In the genomic region with DNA sequence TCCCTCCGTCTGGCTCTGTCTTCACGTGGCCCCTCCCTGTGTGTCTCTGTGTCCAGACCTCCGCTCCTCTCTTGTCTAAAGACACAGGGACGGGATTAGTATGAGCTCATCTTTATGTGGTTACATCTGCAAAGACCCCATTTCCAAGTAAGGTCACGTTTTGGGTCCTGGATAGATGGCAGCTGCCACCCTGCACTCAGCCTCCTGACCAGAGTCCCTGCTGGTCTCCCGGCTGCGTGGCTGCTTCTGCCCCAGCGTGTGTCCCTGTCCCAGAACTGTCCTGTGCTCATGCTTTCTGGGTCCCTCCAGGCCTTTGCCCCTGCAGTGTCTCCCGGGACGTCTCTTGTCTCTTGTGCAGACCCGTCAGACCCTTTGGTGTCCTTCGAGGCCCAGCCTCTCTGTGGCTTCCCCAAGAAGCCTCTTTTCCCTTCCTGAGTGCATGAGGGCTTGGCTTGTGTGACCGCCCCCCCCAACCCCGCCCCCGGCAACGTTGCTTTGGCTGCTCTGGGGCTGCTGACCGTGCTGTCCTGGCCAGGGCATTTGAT, we compare ENCODE assay signal across 27 cellular contexts.
DNase-seq lines count a peak whose midpoint lies in the region; ATAC-seq, FAIRE-seq and TF ChIP-seq lines count a peak whose summit lies in the region.
"Had no signal": no experiment of that assay in that cellular context is flagged by ENCODE, and none has a peak within 500 bp of the region (broad histone marks: within the 10 kb centered on the region; RNA-seq: fewer than 3 reads in every experiment).

No MANE protein-coding gene starts in this region.

- H3K4me1 ChIP-seq in K562 (replicated peaks in 1 of 2; ENCODE audit: control insufficient read depth in 2 of 2, insufficient read depth in 2 of 2, low read length in 2 of 2), result no peaks in the 10 kb centered on the region
- H3K4me1 ChIP-seq in lower lobe of right lung, result no peaks in the 10 kb centered on the region
- H3K4me1 ChIP-seq: body of pancreas had no signal

- no peaks in the 10 kb centered on the region for H3K4me1 Mint-ChIP-seq in activated T-cell treated with anti-CD3 and anti-CD28 coated beads, Interleukin-2, amount 50 U/mL, for 72 hours (ENCODE audit: low read depth)
- peaks cover 16% of the 10 kb centered on the region for H3K4me1 Mint-ChIP-seq in mesothelial cell of epicardium
- H3K4me1 Mint-ChIP-seq: stimulated activated naive B cell treated with anti-CD40 and anti-IgM and Interleukin-4, amounts not matched to agents 10 μg/mL and 1 μg/mL and 100 μg/mL, for 72 hours had no signal

- peak in 1 of 2 donors; percentile 3 for DNase-seq in activated T-cell treated with anti-CD3 and anti-CD28 coated beads, Interleukin-2, amount 50 U/mL, for 72 hours
- DNase-seq in activated T-cell treated with anti-CD3 and anti-CD28 coated beads, Interleukin-2, amount 50 U/mL, for 1 hour, result no peak
- DNase-seq in K562 (ENCODE audit: extremely low read depth in 1 of 4, low spot score in 3 of 4), result no peak
- DNase-seq in lower lobe of right lung, result peak; percentile 30
- peak in 1 of 49 donors; percentile 27 for DNase-seq in substantia nigra (lab: John Stamatoyannopoulos, UW)
- DNase-seq in mesothelial cell of epicardium (ENCODE audit: low spot score in 2 of 2, unreplicated experiment in 2 of 2), result no peak
- no peak for DNase-seq in DMS153 treated with DMSO at 0.1 percent for 48 hours (lab: John Stamatoyannopoulos, UW; ENCODE audit: unreplicated experiment)
- DNase-seq: 8988T; activated CD4-positive, alpha-beta T cell treated with anti-CD3 and anti-CD28 coated beads, Interleukin-2, amount 50 U/mL, for 48 hours; activated naive CD4-positive, alpha-beta T cell treated with Interleukin-2 at 50 U/mL for 16 hours; body of pancreas; Calu3; gastrocnemius medialis; GOT3; IMR-90; left colon; mesenchymal stem cell; NCI-H1105; NCI-H187; NCI-H2171; PC-3; stimulated activated naive B cell treated with anti-CD40 and anti-IgM and Interleukin-4, amounts not matched to agents 10 μg/mL and 1 μg/mL and 100 μg/mL, for 72 hours; T-helper 17 cell had no signal

- peaks cover 0 to 3% of the 10 kb centered on the region in 2 donors for H3K9me3 Mint-ChIP-seq in activated T-cell treated with anti-CD3 and anti-CD28 coated beads, Interleukin-2, amount 50 U/mL, for 72 hours
- H3K9me3 Mint-ChIP-seq in mesothelial cell of epicardium, result no peaks in the 10 kb centered on the region
- H3K9me3 Mint-ChIP-seq: stimulated activated naive B cell treated with anti-CD40 and anti-IgM and Interleukin-4, amounts not matched to agents 10 μg/mL and 1 μg/mL and 100 μg/mL, for 72 hours had no signal

- in situ Hi-C loops in K562 (cut with MboI), result no loop called here

- 2% methylated on average over 14 of the region's 17 CpGs for WGBS in K562 (ENCODE audit: insufficient coverage, low coverage, missing lambda C conversion rate)

- no peak overlapping the region for H3K9ac ChIP-seq in K562 (ENCODE audit: insufficient read depth in 1 of 2, low read depth in 2 of 2, low read length in 2 of 2)

- H3K36me3 Mint-ChIP-seq in activated T-cell treated with anti-CD3 and anti-CD28 coated beads, Interleukin-2, amount 50 U/mL, for 72 hours (ENCODE audit: insufficient read depth in 2 of 2), result no peaks in the 10 kb centered on the region
- H3K36me3 Mint-ChIP-seq in mesothelial cell of epicardium, result no peaks in the 10 kb centered on the region
- H3K36me3 Mint-ChIP-seq: stimulated activated naive B cell treated with anti-CD40 and anti-IgM and Interleukin-4, amounts not matched to agents 10 μg/mL and 1 μg/mL and 100 μg/mL, for 72 hours had no signal

- peak overlapping the region in 1 of 2 donors; percentile 77 for H3K4me3 Mint-ChIP-seq in activated T-cell treated with anti-CD3 and anti-CD28 coated beads, Interleukin-2, amount 50 U/mL, for 72 hours
- H3K4me3 Mint-ChIP-seq in mesothelial cell of epicardium, result no peak overlapping the region
- H3K4me3 Mint-ChIP-seq: stimulated activated naive B cell treated with anti-CD40 and anti-IgM and Interleukin-4, amounts not matched to agents 10 μg/mL and 1 μg/mL and 100 μg/mL, for 72 hours; T-helper 17 cell had no signal

- FAIRE-seq in K562 (lab: Jason Lieb, UNC), result no peak
- FAIRE-seq: TTC549 had no signal

- intact Hi-C loops in K562 (cut with micrococcal nuclease) (no loop called here), lower lobe of right lung (cut with DNase I) (no loop called here)

- H3K27me3 ChIP-seq in K562 (ENCODE audit: control insufficient read depth in 2 of 2, insufficient read depth in 2 of 2, low read length in 2 of 2) (peaks cover 5 to 53% of the 10 kb centered on the region in 2 experiments; a peak in 3 of 5 replicates), lower lobe of right lung (ENCODE audit: low read depth) (no peaks in the 10 kb centered on the region)
- H3K27me3 ChIP-seq: body of pancreas had no signal

- H3K9me1 ChIP-seq in K562 (ENCODE audit: control insufficient read depth, insufficient read depth, low read length), result no peaks in the 10 kb centered on the region

- POLR2A ChIA-PET in K562 (lab: Yijun Ruan, JAX), result interaction anchor here (0.6 to 0.8 kb wide), 2 partner anchors 204 to 290 kb away, joined by 3 to 6 read pairs; no protein-coding TSS in a partner anchor

- no peaks in the 10 kb centered on the region for H3K79me2 ChIP-seq in K562 (ENCODE audit: control insufficient read depth, insufficient read depth, low read length)

- no peak overlapping the region for H2AFZ ChIP-seq in K562 (ENCODE audit: low read depth, low read length)

- TF ChIP-seq POLR2A in K562 (conservative IDR thresholded peaks at IDR 0.05), result no peak

- H3K4me3 ChIP-seq in K562, result no peak overlapping the region
- no peak overlapping the region for H3K4me3 ChIP-seq in lower lobe of right lung
- H3K4me3 ChIP-seq: body of pancreas, gastrocnemius medialis, skin epidermis had no signal

- H3K36me3 ChIP-seq in K562 (ENCODE audit: control insufficient read depth, insufficient read depth, low read length) (no peaks in the 10 kb centered on the region), lower lobe of right lung (no peaks in the 10 kb centered on the region)
- H3K36me3 ChIP-seq: gastrocnemius medialis had no signal

- TF ChIP-seq EP300 in K562 (IDR thresholded peaks at IDR 0.05; ENCODE audit: low read length), result no peak

- H3K9me3 ChIP-seq in K562 (replicated peaks; ENCODE audit: control insufficient read depth, insufficient read depth, low read depth, low read length) (no peaks in the 10 kb centered on the region), lower lobe of right lung (no peaks in the 10 kb centered on the region)
- H3K9me3 ChIP-seq: body of pancreas, gastrocnemius medialis had no signal

- H3K4me2 ChIP-seq in K562 (ENCODE audit: insufficient read depth, low read length), result no peak overlapping the region

- CTCF ChIA-PET in K562 (lab: Yijun Ruan, JAX; ENCODE audit: low intra/inter-chr PET ratio), result no interaction called here

- H3K27me3 Mint-ChIP-seq in activated T-cell treated with anti-CD3 and anti-CD28 coated beads, Interleukin-2, amount 50 U/mL, for 72 hours (ENCODE audit: low read depth), result no peaks in the 10 kb centered on the region
- H3K27me3 Mint-ChIP-seq in mesothelial cell of epicardium (ENCODE audit: low read depth), result peaks cover 5% of the 10 kb centered on the region

- BruUV-seq in K562 (replicated peaks; lab: Mats Ljungman, UMichigan), result no TSS peak

- peaks cover 16% of the 10 kb centered on the region for H4K20me1 ChIP-seq in K562 (replicated peaks; ENCODE audit: control insufficient read depth, insufficient read depth, low read length)

- H3K27ac ChIP-seq in K562 (ENCODE audit: extremely low read depth, low read depth, low read length) (no peak overlapping the region), lower lobe of right lung (no peak overlapping the region), substantia nigra (ENCODE audit: low read depth, low read length, poor library complexity, severe bottlenecking) (peak overlapping the region; percentile 96)
- H3K27ac ChIP-seq: body of pancreas, gastrocnemius medialis, skin epidermis had no signal

- no peak for TF ChIP-seq RAD21 in K562 (CRISPR knock-in tag; conservative IDR thresholded peaks at IDR 0.05 in 1 of 2, IDR thresholded peaks at IDR 0.05 in 1 of 2)

- peak in 1 of 2 donors; percentile 35 for ATAC-seq in activated T-cell treated with anti-CD3 and anti-CD28 coated beads, Interleukin-2, amount 50 U/mL, for 72 hours (replicated peaks in 1 of 2)
- ATAC-seq in K562 (peak; percentile 26), lower lobe of right lung (no peak), GM21717 (IDR thresholded peaks at IDR 0.05; ENCODE audit: unreplicated experiment) (no peak)
- ATAC-seq: activated CD4-positive, CD25-positive, alpha-beta regulatory T cell treated with anti-CD3 and anti-CD28 coated beads, Interleukin-2, amount 50 U/mL, for 24 hours; body of pancreas; gastrocnemius medialis; left colon; PC-3; stimulated activated naive B cell treated with anti-CD40 and anti-IgM and Interleukin-4, amounts not matched to agents 10 μg/mL and 1 μg/mL and 100 μg/mL, for 72 hours; T-helper 17 cell had no signal

- TF ChIP-seq CTCF in K562 (IDR thresholded peaks at IDR 0.05 in 2 of 3, conservative IDR thresholded peaks at IDR 0.05 in 1 of 3; ENCODE audit: insufficient read depth in 2 of 3, low read depth in 1 of 3, low read length in 3 of 3) (no peak), lower lobe of right lung (IDR thresholded peaks at IDR 0.05) (no peak), mesothelial cell of epicardium (IDR thresholded peaks at IDR 0.05; ENCODE audit: unreplicated experiment) (no peak)

- peak overlapping the region; percentile 60 for H3K27ac Mint-ChIP-seq in activated T-cell treated with anti-CD3 and anti-CD28 coated beads, Interleukin-2, amount 50 U/mL, for 72 hours
- H3K27ac Mint-ChIP-seq in mesothelial cell of epicardium, result no peak overlapping the region
- H3K27ac Mint-ChIP-seq: stimulated activated naive B cell treated with anti-CD40 and anti-IgM and Interleukin-4, amounts not matched to agents 10 μg/mL and 1 μg/mL and 100 μg/mL, for 72 hours; T-helper 17 cell had no signal

TF ChIP-seq in K562, 482 proteins besides CTCF, POLR2A, EP300 and RAD21:
- TF ChIP-seq KLF1 (tag; IDR thresholded peaks at IDR 0.05) (no peak), TAL1 (IDR thresholded peaks at IDR 0.05) (no peak), KHSRP (IDR thresholded peaks at IDR 0.05) (no peak)
